ENCODE assay signal across 8 cellular contexts in genomic region chr13:75482820-75483079, GRCh38. TPM values are rescaled to one million over a fixed set of nuclear protein-coding genes. Genes with fewer than 3 reads are reported as not detected.
DNase-seq lines count a peak whose midpoint lies in the region; ATAC-seq and TF ChIP-seq lines count a peak whose summit lies in the region.

No MANE protein-coding gene starts in this region.

- H3K27me3 ChIP-seq in BJ (ENCODE audit: control insufficient read depth, insufficient read depth, low read length) = no peaks in the 10 kb centered on the region
- no peaks in the 10 kb centered on the region for H3K27me3 ChIP-seq in MG63

- H3K27me3 Mint-ChIP-seq in dendritic cell treated with granulocyte-macrophage colony-stimulating factor and Interleukin-4, amounts not matched to agents 40 ng/mL and 50 ng/mL, for 4 days = peaks cover 57% of the 10 kb centered on the region
- peaks cover 19 to 37% of the 10 kb centered on the region in 2 donors for H3K27me3 Mint-ChIP-seq in natural killer cell treated with Interleukin-12 subunit alpha and Interleukin-12 subunit beta and Interleukin-15 and Interleukin-18, amount 100 ng/mL, for 72 hours

- H3K36me3 ChIP-seq in BJ (ENCODE audit: control insufficient read depth, insufficient read depth, low read length) (no peaks in the 10 kb centered on the region), MG63 (no peaks in the 10 kb centered on the region)

- peaks cover 34% of the 10 kb centered on the region for H3K4me1 Mint-ChIP-seq in dendritic cell treated with granulocyte-macrophage colony-stimulating factor and Interleukin-4, amounts not matched to agents 40 ng/mL and 50 ng/mL, for 4 days (ENCODE audit: low read depth)
- H3K4me1 Mint-ChIP-seq in natural killer cell treated with Interleukin-12 subunit alpha and Interleukin-12 subunit beta and Interleukin-15 and Interleukin-18, amount 100 ng/mL, for 72 hours (ENCODE audit: low read depth in 2 of 2) = peaks cover 32 to 34% of the 10 kb centered on the region in 2 donors

- H3K4me3 Mint-ChIP-seq in dendritic cell treated with granulocyte-macrophage colony-stimulating factor and Interleukin-4, amounts not matched to agents 40 ng/mL and 50 ng/mL, for 4 days = peak overlapping the region; percentile 84
- H3K4me3 Mint-ChIP-seq in natural killer cell treated with Interleukin-12 subunit alpha and Interleukin-12 subunit beta and Interleukin-15 and Interleukin-18, amount 100 ng/mL, for 72 hours = peak overlapping the region; percentile 93

- POLR2A ChIA-PET in BJ (lab: Charles Lee) = no interaction called here

- H3K27ac Mint-ChIP-seq in dendritic cell treated with granulocyte-macrophage colony-stimulating factor and Interleukin-4, amounts not matched to agents 40 ng/mL and 50 ng/mL, for 4 days = peak overlapping the region; percentile 90
- H3K27ac Mint-ChIP-seq in natural killer cell treated with Interleukin-12 subunit alpha and Interleukin-12 subunit beta and Interleukin-15 and Interleukin-18, amount 100 ng/mL, for 72 hours = peak overlapping the region; percentile 9 to 12

- CTCF ChIA-PET in BJ (lab: Yijun Ruan, JAX) = interaction anchor here (0.6 to 2.4 kb wide), 22 partner anchors 9 to 191 kb away, joined by 3 to 33 read pairs (median 4); partner anchors contain the start of gene UCHL3

- DNase-seq in BJ (ENCODE audit: low read depth) (no peak), MG63 (no peak), KBM-7 (no peak), HUDEP-2 (lab: John Stamatoyannopoulos, UW; ENCODE audit: unreplicated experiment in 76 of 76) (no peak), 8988T (no peak)
- no peak for DNase-seq in natural killer cell treated with Interleukin-12 subunit alpha and Interleukin-12 subunit beta and Interleukin-15 and Interleukin-18, amount 100 ng/mL, for 72 hours (ENCODE audit: low spot score)

- intact Hi-C loops in dendritic cell treated with granulocyte-macrophage colony-stimulating factor and Interleukin-4, amounts not matched to agents 40 ng/mL and 50 ng/mL, for 4 days (cut with micrococcal nuclease) = loop anchor here (1.0 to 5.0 kb wide), 3 partner anchors 23 to 110 kb away; partner anchors contain the start of gene UCHL3

- ATAC-seq in natural killer cell treated with Interleukin-12 subunit alpha and Interleukin-12 subunit beta and Interleukin-15 and Interleukin-18, amount 100 ng/mL, for 72 hours = no peak
- no peak for ATAC-seq in GM19455 (IDR thresholded peaks at IDR 0.05; ENCODE audit: unreplicated experiment)

- peak overlapping the region; percentile 77 for H3K4me3 ChIP-seq in BJ (ENCODE audit: low read depth, low read length)
- peak overlapping the region; percentile 58 for H3K4me3 ChIP-seq in MG63

- H3K9me3 ChIP-seq in MG63 = no peaks in the 10 kb centered on the region

- TF ChIP-seq CTCF in BJ (IDR thresholded peaks at IDR 0.05; ENCODE audit: insufficient read depth, low read depth, low read length) = no peak

- in situ Hi-C loops in KBM-7 (cut with MboI; ENCODE audit: low pct_unique_long_range_greater_than_20kb, low sequenced_read_pairs) = no loop called here

- H3K9me3 Mint-ChIP-seq in dendritic cell treated with granulocyte-macrophage colony-stimulating factor and Interleukin-4, amounts not matched to agents 40 ng/mL and 50 ng/mL, for 4 days = no peaks in the 10 kb centered on the region
- no peaks in the 10 kb centered on the region for H3K9me3 Mint-ChIP-seq in natural killer cell treated with Interleukin-12 subunit alpha and Interleukin-12 subunit beta and Interleukin-15 and Interleukin-18, amount 100 ng/mL, for 72 hours

- peaks cover 7% of the 10 kb centered on the region for H3K36me3 Mint-ChIP-seq in dendritic cell treated with granulocyte-macrophage colony-stimulating factor and Interleukin-4, amounts not matched to agents 40 ng/mL and 50 ng/mL, for 4 days (ENCODE audit: low read depth)
- no peaks in the 10 kb centered on the region for H3K36me3 Mint-ChIP-seq in natural killer cell treated with Interleukin-12 subunit alpha and Interleukin-12 subunit beta and Interleukin-15 and Interleukin-18, amount 100 ng/mL, for 72 hours

RNA-seq across cellular contexts. Expression of gene TBC1D4, which starts 0.8 kb away (rescaled TPM):
- 12.7 and 16.4 TPM in 2 replicates for polyA plus RNA-seq in BJ (2011; rRNA removed)
- polyA minus RNA-seq in BJ (2011; rRNA and poly(A)+ RNA removed) = 16.7 and 17.0 TPM in 2 replicates
- 9.2 and 18.8 TPM in 2 replicates for total RNA-seq in MG63 (2014; rRNA removed; shearing (Covaris generic); ENCODE audit: low replicate concordance)
- total RNA-seq in natural killer cell treated with Interleukin-12 subunit alpha and Interleukin-12 subunit beta and Interleukin-15 and Interleukin-18, amount 100 ng/mL, for 72 hours = 1 to 10 TPM; 2.9 to 7.2 TPM

RNA-seq across cellular contexts. Expression of gene COMMD6, which starts 54.9 kb away (rescaled TPM):
- polyA plus RNA-seq in BJ (2011; rRNA removed) = 95.7 and 251 TPM in 2 replicates
- 27.2 and 30.4 TPM in 2 replicates for polyA minus RNA-seq in BJ (2011; rRNA and poly(A)+ RNA removed)
- total RNA-seq in MG63 (2014; rRNA removed; shearing (Covaris generic); ENCODE audit: low replicate concordance) = 72.1 and 744 TPM in 2 replicates
- total RNA-seq in natural killer cell treated with Interleukin-12 subunit alpha and Interleukin-12 subunit beta and Interleukin-15 and Interleukin-18, amount 100 ng/mL, for 72 hours = 10 to 100 TPM; 65.4 to 89.6 TPM
